Comparison of ENCODE assay signal across 8 cellular contexts in the genomic region with DNA sequence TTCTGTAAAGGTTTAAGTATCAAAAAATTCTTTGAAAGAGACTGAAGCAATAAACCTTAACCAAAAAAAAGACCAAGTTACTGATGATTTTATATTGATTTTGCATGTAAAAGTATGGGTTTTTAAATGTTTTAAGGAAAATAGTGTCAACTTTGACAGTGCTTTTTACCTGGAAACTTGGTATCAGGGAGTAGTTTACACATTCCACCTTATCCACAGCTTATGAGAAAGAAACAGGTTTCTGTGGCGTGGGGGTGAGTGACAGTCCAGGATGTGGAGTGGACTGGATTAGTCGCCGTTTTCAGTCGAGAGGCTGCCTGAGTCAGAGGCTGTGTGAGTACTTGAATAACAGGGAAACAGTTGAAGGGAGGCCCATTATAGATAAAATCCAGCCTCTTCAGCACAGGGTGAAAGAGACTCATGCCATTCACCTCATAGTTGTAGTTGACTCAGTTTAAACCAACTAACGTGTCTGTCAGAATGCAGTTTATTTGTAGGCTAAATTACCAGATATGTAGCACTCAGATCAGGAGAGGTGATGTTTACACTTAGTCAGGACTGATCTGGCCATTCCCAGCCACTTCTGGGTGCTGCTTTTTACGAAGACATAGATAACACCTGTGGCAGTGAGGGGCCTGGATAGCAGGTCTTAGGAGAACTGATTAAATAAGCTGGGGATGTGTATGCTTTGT. TPM values are rescaled to one million over a fixed set of nuclear protein-coding genes. Genes with fewer than 3 reads are reported as not detected.
A peak's percentile ranks its signal among the peaks of the same experiment; 100 is the strongest.
DNase-seq lines count a peak whose midpoint lies in the region; ATAC-seq and TF ChIP-seq lines count a peak whose summit lies in the region.

No MANE protein-coding gene starts in this region.

- H3K4me3 Mint-ChIP-seq in naive B cell = peak overlapping the region; percentile 68 to 94 (median 90)

- peaks cover 3 to 4% of the 10 kb centered on the region in 2 donors for H3K4me1 ChIP-seq in aorta (ENCODE audit: control insufficient read depth in 1 of 2, insufficient read depth in 2 of 2, low read length in 2 of 2)

- H3K27me3 ChIP-seq in aorta (ENCODE audit: control insufficient read depth in 1 of 2, insufficient read depth in 2 of 2, low read length in 1 of 2) = no peaks in the 10 kb centered on the region

- H3K36me3 ChIP-seq in aorta (ENCODE audit: control insufficient read depth in 1 of 2, insufficient read depth in 2 of 2, low read length in 1 of 2) = no peaks in the 10 kb centered on the region

- TF ChIP-seq CTCF in choroid plexus epithelial cell (conservative IDR thresholded peaks at IDR 0.05; ENCODE audit: low read depth, low read length) = no peak

- WGBS in aorta, 2 donors = 20 to 21% methylated on average over 6 of the region's 6 CpGs

- H3K4me1 Mint-ChIP-seq in naive B cell = peaks cover 63 to 84% (median 82%) of the 10 kb centered on the region in 3 donors

- no peaks in the 10 kb centered on the region for H3K9me3 ChIP-seq in aorta (ENCODE audit: control insufficient read depth, low read length)

- intact Hi-C loops in aorta (cut with DNase I) = no loop called here

- peak overlapping the region; percentile 78 to 97 (median 94) for H3K27ac Mint-ChIP-seq in naive B cell

- peaks cover 10 to 22% of the 10 kb centered on the region in 2 donors for H3K36me3 Mint-ChIP-seq in naive B cell

- H3K27ac ChIP-seq in aorta (ENCODE audit: low read depth in 1 of 2, low read length in 2 of 2) = peak overlapping the region; percentile 77 to 95

- H3K9me3 Mint-ChIP-seq in naive B cell = no peaks in the 10 kb centered on the region

- peak; percentile 45 for ATAC-seq in GM18502 (IDR thresholded peaks at IDR 0.05; ENCODE audit: poor library complexity, unreplicated experiment)
- peak; percentile 40 for ATAC-seq in HG03064 (IDR thresholded peaks at IDR 0.05; ENCODE audit: low read depth, unreplicated experiment)
- ATAC-seq in naive B cell (ENCODE audit: low read depth in 2 of 2) = peak in 1 of 2 donors; percentile 22
- ATAC-seq in aorta (ENCODE audit: low FRiP score) = no peak

- DNase-seq in T-helper 9 cell = peak; percentile 36
- peak; percentile 75 for DNase-seq in choroid plexus epithelial cell (ENCODE audit: low read depth)
- no peak for DNase-seq in naive B cell
- DNase-seq in aorta = peak in 1 of 2 donors; percentile 67
- DNase-seq in GF-D8 (lab: John Stamatoyannopoulos, UW) = no peak
- no peak for DNase-seq in superior temporal gyrus (ENCODE audit: extremely low spot score)

- no peaks in the 10 kb centered on the region for H3K27me3 Mint-ChIP-seq in naive B cell

- H3K4me3 ChIP-seq in choroid plexus epithelial cell (ENCODE audit: low read depth, low read length) = no peak overlapping the region
- H3K4me3 ChIP-seq in aorta (ENCODE audit: low read length in 2 of 2) = no peak overlapping the region

RNA-seq across cellular contexts. Expression of gene GPR183, which starts 0.6 kb away (rescaled TPM):
- 100 to 1,000 TPM in 5 of 6 donors, 10 to 100 TPM in 1; 98.3 to 487 (median 158) TPM for polyA plus RNA-seq in naive B cell (ENCODE audit: low read depth in 6 of 6)
- total RNA-seq in aorta = 10 to 100 TPM; 18.7 to 25.3 TPM
- 1 to 10 TPM; 1.7 to 9.1 TPM for polyA plus RNA-seq in aorta

RNA-seq across cellular contexts. Expression of gene GPR18, which starts 49.6 kb away (rescaled TPM):
- polyA plus RNA-seq in naive B cell (ENCODE audit: low read depth in 6 of 6) = 100 to 1,000 TPM in 5 of 6 donors, 10 to 100 TPM in 1; 70.6 to 229 (median 135) TPM
- under 1 TPM; 0.24 to 0.55 TPM for total RNA-seq in aorta
- 1 to 10 TPM in 1 of 2 donors, not detected in 1; 1.5 TPM for polyA plus RNA-seq in aorta

Comparison
In these comparisons a context has a peak if more than half of its experiments do, and no peak if none do; other contexts are left out.
1. DNase-seq: peak in T-helper 9 cell (single experiment) and choroid plexus epithelial cell (single experiment); none in naive B cell (single experiment), GF-D8 (single experiment) and superior temporal gyrus (single experiment).
2. RNA of gene GPR183, which starts 0.6 kb away (polyA plus RNA-seq): 98.3 to 487 TPM in naive B cell; 1.7 to 9.1 TPM in aorta; every median in the first group is over 4 times any median in the second.
3. RNA of gene GPR18, which starts 49.6 kb away (polyA plus RNA-seq): 70.6 to 229 TPM in naive B cell; 1.5 TPM in aorta; every median in the first group is over 10 times any median in the second.